Comparison of ENCODE assay signal across 1 cellular context in genomic region chr18:77112161-77112801, GRCh38.
TF ChIP-seq lines count a peak whose summit lies in the region.

No MANE protein-coding gene starts in this region.

TF ChIP-seq in GM12878, 131 proteins besides CTCF, POLR2A, EP300 and RAD21:
- TF ChIP-seq GATAD2B (conservative IDR thresholded peaks at IDR 0.05; ENCODE audit: low read depth): no peak
- no peak for TF ChIP-seq ESRRA (IDR thresholded peaks at IDR 0.05; ENCODE audit: low read length)
- no peak for TF ChIP-seq SMAD1 (IDR thresholded peaks at IDR 0.05; ENCODE audit: low read depth, partially characterized antibody)
- no peak for TF ChIP-seq SUZ12 (IDR thresholded peaks at IDR 0.05; ENCODE audit: unreplicated experiment)
- TF ChIP-seq YBX1 (IDR thresholded peaks at IDR 0.05): no peak
- no peak for TF ChIP-seq TBL1XR1 (IDR thresholded peaks at IDR 0.05; ENCODE audit: low read depth, low read length)
- TF ChIP-seq MEF2A (IDR thresholded peaks at IDR 0.05; ENCODE audit: insufficient read depth, low read depth, low read length): no peak
- TF ChIP-seq ZBTB33 (IDR thresholded peaks at IDR 0.05): no peak
